In the genomic region with DNA sequence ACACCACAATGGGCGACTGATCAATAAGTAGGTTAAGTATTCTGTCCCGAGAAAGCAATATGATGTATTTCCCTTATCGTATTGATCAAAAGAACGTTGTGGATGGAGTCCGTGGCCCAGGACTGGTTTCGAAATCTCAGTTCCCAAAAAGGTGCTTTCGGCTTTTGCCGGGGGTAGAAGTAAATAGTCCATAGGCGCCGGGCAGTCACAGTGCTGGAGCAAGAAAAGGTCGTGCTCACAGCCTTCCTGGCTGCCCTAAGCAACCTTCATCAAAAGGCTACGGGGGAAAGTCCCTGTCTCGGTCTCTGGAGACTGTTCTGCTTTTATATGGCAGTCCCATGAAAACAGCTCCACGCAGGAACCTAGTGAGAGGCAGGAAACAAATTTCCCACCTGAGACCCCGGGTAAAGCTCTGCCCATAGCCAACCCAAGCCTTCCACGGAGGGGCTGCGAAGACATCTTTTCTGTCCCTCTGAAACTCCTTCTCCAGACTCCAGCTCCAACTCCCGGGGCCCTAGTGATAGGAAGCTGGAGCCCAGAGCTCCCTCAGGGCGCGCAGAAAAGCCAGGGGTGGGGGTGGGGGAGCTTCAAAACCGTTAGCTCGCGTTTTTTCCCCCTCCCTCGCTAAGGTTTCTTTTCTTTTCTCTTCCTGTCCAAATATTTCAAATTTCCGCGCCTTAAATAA, we compare ENCODE assay signal across 8 cellular contexts. TPM values are rescaled to one million over a fixed set of nuclear protein-coding genes. Genes with fewer than 3 reads are reported as not detected.
DNase-seq lines count a peak whose midpoint lies in the region; ATAC-seq and TF ChIP-seq lines count a peak whose summit lies in the region.

No MANE protein-coding gene starts in this region.

- H3K27ac ChIP-seq in KMS-11 = peak overlapping the region; percentile 99
- H3K27ac ChIP-seq in SU-DHL-6 (ENCODE audit: low read depth, low read length) = peak overlapping the region; percentile 81
- peak overlapping the region; percentile 80 for H3K27ac ChIP-seq in colonic mucosa
- H3K27ac ChIP-seq in liver (ENCODE audit: low read depth in 1 of 2, low read length in 2 of 2) = peak overlapping the region; percentile 72 to 81
- peak overlapping the region; percentile 96 to 97 for H3K27ac ChIP-seq in thoracic aorta

- H3K36me3 ChIP-seq in KMS-11 (ENCODE audit: insufficient read depth) (peaks cover 10% of the 10 kb centered on the region; the same call in 1 of the 2 replicates), SU-DHL-6 (ENCODE audit: low read length) (peaks cover 37% of the 10 kb centered on the region), colonic mucosa (no peaks in the 10 kb centered on the region), liver (ENCODE audit: control insufficient read depth in 4 of 4, insufficient read depth in 3 of 4, low read depth in 1 of 4, low read length in 3 of 4) (no peaks in the 10 kb centered on the region), thoracic aorta (no peaks in the 10 kb centered on the region)

- H3K79me2 ChIP-seq in KMS-11 (ENCODE audit: insufficient read depth, low read depth) = peaks cover 86% of the 10 kb centered on the region
- H3K79me2 ChIP-seq in SU-DHL-6 (ENCODE audit: insufficient read depth, low read length) = peaks cover 64% of the 10 kb centered on the region

- H3K9me3 ChIP-seq in SU-DHL-6 (ENCODE audit: insufficient read depth, low read length) (no peaks in the 10 kb centered on the region), colonic mucosa (no peaks in the 10 kb centered on the region), liver (ENCODE audit: control insufficient read depth in 4 of 4, low read length in 3 of 4) (no peaks in the 10 kb centered on the region), thoracic aorta (no peaks in the 10 kb centered on the region)

- H3K27me3 ChIP-seq in KMS-11 (ENCODE audit: insufficient read depth, low read depth) (no peaks in the 10 kb centered on the region), SU-DHL-6 (ENCODE audit: low read length) (no peaks in the 10 kb centered on the region), colonic mucosa (no peaks in the 10 kb centered on the region), liver (ENCODE audit: control insufficient read depth in 4 of 4, insufficient read depth in 4 of 4, low read length in 3 of 4) (no peaks in the 10 kb centered on the region), thoracic aorta (replicated peaks; ENCODE audit: insufficient read depth) (no peaks in the 10 kb centered on the region)

- H3K9ac ChIP-seq in KMS-11 (peak overlapping the region; percentile 98), SU-DHL-6 (ENCODE audit: low read length) (peak overlapping the region; percentile 99), colonic mucosa (ENCODE audit: low read depth in 2 of 2, low read length in 2 of 2) (peak overlapping the region; percentile 87 to 93), liver (ENCODE audit: low read depth in 1 of 2, low read length in 2 of 2) (peak overlapping the region; percentile 60 to 88)

- intact Hi-C loops in colonic mucosa (cut with DNase I) = no loop called here

- H3K4me1 ChIP-seq in KMS-11 (ENCODE audit: low read depth, poor library complexity, severe bottlenecking) (no peaks in the 10 kb centered on the region), colonic mucosa (no peaks in the 10 kb centered on the region), liver (ENCODE audit: control insufficient read depth in 4 of 4, insufficient read depth in 4 of 4, low read length in 3 of 4) (peaks cover 0 to 23% (median 16%) of the 10 kb centered on the region in 4 donors), thoracic aorta (ENCODE audit: control insufficient read depth in 1 of 2, low read depth in 2 of 2) (peaks cover 0 to 11% of the 10 kb centered on the region in 2 donors)

- no peak for TF ChIP-seq RAD21 in liver (IDR thresholded peaks at IDR 0.05)

- H3K4me2 ChIP-seq in KMS-11 = peak overlapping the region; percentile 48
- peak overlapping the region; percentile 92 for H3K4me2 ChIP-seq in SU-DHL-6 (ENCODE audit: low read depth, low read length, poor library complexity, severe bottlenecking)

- no peaks in the 10 kb centered on the region for H4K20me1 ChIP-seq in KMS-11 (ENCODE audit: insufficient read depth)
- peaks cover 3% of the 10 kb centered on the region; the same call in 1 of the 2 replicates for H4K20me1 ChIP-seq in SU-DHL-6 (ENCODE audit: low read depth, low read length)

- peak; percentile 64 for ATAC-seq in GM21825 (IDR thresholded peaks at IDR 0.05; ENCODE audit: unreplicated experiment)
- ATAC-seq in thoracic aorta (ENCODE audit: insufficient number of reproducible peaks, low FRiP score, low read depth) = no peak

- DNase-seq in SIG-M5 treated with dmso at 0.1 percent for 504 hours (lab: John Stamatoyannopoulos, UW; ENCODE audit: unreplicated experiment) = peak; percentile 16
- no peak for DNase-seq in SIG-M5 (lab: John Stamatoyannopoulos, UW)
- peak; percentile 28 for DNase-seq in colonic mucosa
- no peak for DNase-seq in thoracic aorta (ENCODE audit: low spot score)

- H3K9me2 ChIP-seq in SU-DHL-6 (replicated peaks; ENCODE audit: insufficient read depth, low read length) = no peaks in the 10 kb centered on the region

- 2% methylated on average over 26 of the region's 26 CpGs for WGBS in liver

- no peak overlapping the region for H2AFZ ChIP-seq in KMS-11 (ENCODE audit: low read depth)
- peak overlapping the region; percentile 96 for H2AFZ ChIP-seq in SU-DHL-6 (ENCODE audit: low read depth, low read length, severe bottlenecking)

- peaks cover 68% of the 10 kb centered on the region for H3F3A ChIP-seq in SU-DHL-6 (ENCODE audit: insufficient read depth)

- TF ChIP-seq CTCF in KMS-11 (conservative IDR thresholded peaks at IDR 0.05; ENCODE audit: low read depth, low read length) (no peak), SU-DHL-6 (IDR thresholded peaks at IDR 0.05; ENCODE audit: insufficient read depth, low read length, poor library complexity, severe bottlenecking) (no peak), colonic mucosa (IDR thresholded peaks at IDR 0.05) (no peak), liver (IDR thresholded peaks at IDR 0.05; ENCODE audit: low read depth, low read length, missing input control) (no peak), thoracic aorta (IDR thresholded peaks at IDR 0.05) (no peak)

- H3K4me3 ChIP-seq in KMS-11 (IDR thresholded peaks at IDR 0.05; ENCODE audit: insufficient read depth, low read depth, low read length) (no peak overlapping the region), SU-DHL-6 (ENCODE audit: insufficient read depth, low read length, poor library complexity, severe bottlenecking) (peak overlapping the region; percentile 83), colonic mucosa (peak overlapping the region; percentile 71), liver (ENCODE audit: low read depth in 1 of 3, low read length in 3 of 3) (peak overlapping the region; percentile 50 to 89 (median 83)), thoracic aorta (peak overlapping the region; percentile 100)

TF ChIP-seq in liver, 16 proteins besides CTCF, POLR2A, EP300 and RAD21 (continues in another document):
- TF ChIP-seq, protein P1, sequence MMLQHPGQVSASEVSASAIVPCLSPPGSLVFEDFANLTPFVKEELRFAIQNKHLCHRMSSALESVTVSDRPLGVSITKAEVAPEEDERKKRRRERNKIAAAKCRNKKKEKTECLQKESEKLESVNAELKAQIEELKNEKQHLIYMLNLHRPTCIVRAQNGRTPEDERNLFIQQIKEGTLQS (IDR thresholded peaks at IDR 0.05) = no peak
- TF ChIP-seq, protein P2, sequence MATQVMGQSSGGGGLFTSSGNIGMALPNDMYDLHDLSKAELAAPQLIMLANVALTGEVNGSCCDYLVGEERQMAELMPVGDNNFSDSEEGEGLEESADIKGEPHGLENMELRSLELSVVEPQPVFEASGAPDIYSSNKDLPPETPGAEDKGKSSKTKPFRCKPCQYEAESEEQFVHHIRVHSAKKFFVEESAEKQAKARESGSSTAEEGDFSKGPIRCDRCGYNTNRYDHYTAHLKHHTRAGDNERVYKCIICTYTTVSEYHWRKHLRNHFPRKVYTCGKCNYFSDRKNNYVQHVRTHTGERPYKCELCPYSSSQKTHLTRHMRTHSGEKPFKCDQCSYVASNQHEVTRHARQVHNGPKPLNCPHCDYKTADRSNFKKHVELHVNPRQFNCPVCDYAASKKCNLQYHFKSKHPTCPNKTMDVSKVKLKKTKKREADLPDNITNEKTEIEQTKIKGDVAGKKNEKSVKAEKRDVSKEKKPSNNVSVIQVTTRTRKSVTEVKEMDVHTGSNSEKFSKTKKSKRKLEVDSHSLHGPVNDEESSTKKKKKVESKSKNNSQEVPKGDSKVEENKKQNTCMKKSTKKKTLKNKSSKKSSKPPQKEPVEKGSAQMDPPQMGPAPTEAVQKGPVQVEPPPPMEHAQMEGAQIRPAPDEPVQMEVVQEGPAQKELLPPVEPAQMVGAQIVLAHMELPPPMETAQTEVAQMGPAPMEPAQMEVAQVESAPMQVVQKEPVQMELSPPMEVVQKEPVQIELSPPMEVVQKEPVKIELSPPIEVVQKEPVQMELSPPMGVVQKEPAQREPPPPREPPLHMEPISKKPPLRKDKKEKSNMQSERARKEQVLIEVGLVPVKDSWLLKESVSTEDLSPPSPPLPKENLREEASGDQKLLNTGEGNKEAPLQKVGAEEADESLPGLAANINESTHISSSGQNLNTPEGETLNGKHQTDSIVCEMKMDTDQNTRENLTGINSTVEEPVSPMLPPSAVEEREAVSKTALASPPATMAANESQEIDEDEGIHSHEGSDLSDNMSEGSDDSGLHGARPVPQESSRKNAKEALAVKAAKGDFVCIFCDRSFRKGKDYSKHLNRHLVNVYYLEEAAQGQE (IDR thresholded peaks at IDR 0.05) = no peak
- TF ChIP-seq NR2F2 (IDR thresholded peaks at IDR 0.05) (no peak), FOXA2 (IDR thresholded peaks at IDR 0.05) (no peak), FOXA1 (IDR thresholded peaks at IDR 0.05) (no peak), YY1 (IDR thresholded peaks at IDR 0.05) (peak; percentile 39), SP1 (IDR thresholded peaks at IDR 0.05) (no peak), RXRA (IDR thresholded peaks at IDR 0.05) (peak; percentile 5 to 13), HNF4G (IDR thresholded peaks at IDR 0.05) (no peak), JUND (IDR thresholded peaks at IDR 0.05) (no peak), EGR1 (IDR thresholded peaks at IDR 0.05; ENCODE audit: low read depth in 2 of 2) (no peak), GABPA (IDR thresholded peaks at IDR 0.05 in 1 of 2, conservative IDR thresholded peaks at IDR 0.05 in 1 of 2) (no peak)

RNA-seq across cellular contexts. Expression of a gene that starts 7.0 kb away (rescaled TPM):
- total RNA-seq in colonic mucosa = 10 to 100 TPM in 1 of 2 donors, 1 to 10 TPM in 1; 8.1 to 21.4 TPM
- 10 to 100 TPM in 1 of 2 donors, 1 to 10 TPM in 1; 2.6 to 27.4 TPM for total RNA-seq in liver
- 1 to 10 TPM; 1.9 to 5.8 TPM for polyA plus RNA-seq in liver
- 10 to 100 TPM; 10.3 to 12.6 TPM for total RNA-seq in thoracic aorta

RNA-seq across cellular contexts. Expression of a gene that starts 17.0 kb away (rescaled TPM):
- total RNA-seq in colonic mucosa = 10 to 100 TPM; 60.3 to 66.7 TPM
- total RNA-seq in liver = 10 to 100 TPM; 16.9 to 45.0 TPM
- 10 to 100 TPM in 1 of 2 donors, 1 to 10 TPM in 1; 8.6 to 19.4 TPM for polyA plus RNA-seq in liver
- 10 to 100 TPM; 25.5 to 68.6 TPM for total RNA-seq in thoracic aorta

Comparison
In these comparisons a context has a peak if more than half of its experiments do, and no peak if none do; other contexts are left out.
1. DNase-seq: peak in SIG-M5 treated with dmso at 0.1 percent for 504 hours (single experiment) and colonic mucosa (single experiment); none in SIG-M5 (single experiment) and thoracic aorta (single experiment).
2. Peak in every context shown above with its lines, with median percentiles within 50 percentile points of each other: H3K27ac ChIP-seq and H3K9ac ChIP-seq.